Comparison of ENCODE assay signal across 22 cellular contexts in genomic region chr10:126917375-126917774, GRCh38. TPM values are rescaled to one million over a fixed set of nuclear protein-coding genes. Genes with fewer than 3 reads are reported as not detected.
DNase-seq lines count a peak whose midpoint lies in the region; ATAC-seq and TF ChIP-seq lines count a peak whose summit lies in the region.
"Had no signal": no experiment of that assay in that cellular context is flagged by ENCODE, and none has a peak within 500 bp of the region (broad histone marks: within the 10 kb centered on the region; RNA-seq: fewer than 3 reads in every experiment).

No MANE protein-coding gene starts in this region.

- no peak for TF ChIP-seq POLR2A in stomach (IDR thresholded peaks at IDR 0.05)

- H3K4me3 ChIP-seq in SK-N-SH (ENCODE audit: low read depth in 2 of 2, low read length in 1 of 2) (no peak overlapping the region), left lung (no peak overlapping the region), stomach (no peak overlapping the region)
- H3K4me3 ChIP-seq: cardiac muscle cell had no signal

- TF ChIP-seq CTCF in SK-N-SH (IDR thresholded peaks at IDR 0.05) (no peak), left lung (IDR thresholded peaks at IDR 0.05) (no peak), stomach (IDR thresholded peaks at IDR 0.05) (no peak), GM10266 (IDR thresholded peaks at IDR 0.05; ENCODE audit: control insufficient read depth, insufficient read depth, low read depth, missing control alignments) (no peak)

- POLR2A ChIA-PET in SK-N-SH (lab: Yijun Ruan, JAX) = interaction anchor here (0.7 kb wide), 1 partner anchor 480 kb away, joined by 4 read pairs; no protein-coding TSS in a partner anchor

- H3K9ac ChIP-seq in SK-N-SH = no peak overlapping the region

- H3F3A ChIP-seq in SK-N-SH (replicated peaks; ENCODE audit: insufficient read depth) = no peaks in the 10 kb centered on the region

- WGBS in SK-N-SH (ENCODE audit: low lambda C conversion rate) = 81% methylated on average over 5 of the region's 7 CpGs
- WGBS in stomach, 5 donors = 61 to 70% (median 65%) methylated on average over 7 of the region's 7 CpGs

- H3K27ac ChIP-seq in SK-N-SH (ENCODE audit: low read depth in 2 of 2, low read length in 1 of 2) (peak overlapping the region in 1 of 2 experiments; percentile 41; a peak in 1 of 4 replicates), caudate nucleus (ENCODE audit: low read depth, low read length) (peak overlapping the region; percentile 72), left lung (no peak overlapping the region), stomach (no peak overlapping the region)
- H3K27ac ChIP-seq: cardiac muscle cell, epithelial cell of prostate had no signal

- no peaks in the 10 kb centered on the region for H3K9me2 ChIP-seq in SK-N-SH

- TF ChIP-seq RAD21 in SK-N-SH (IDR thresholded peaks at IDR 0.05; ENCODE audit: low read length) = no peak

- no peak for ATAC-seq in SK-N-SH treated with all-trans-retinoic acid at 6 μM for 48 hours
- ATAC-seq in left lung = peak; percentile 70
- no peak for ATAC-seq in HG03175 (IDR thresholded peaks at IDR 0.05; ENCODE audit: unreplicated experiment)
- ATAC-seq: natural killer cell had no signal

- DNase-seq in SK-N-SH = peak; percentile 74
- peak in 10 of 61 donors; percentile 12 to 47 (median 24) for DNase-seq in caudate nucleus (lab: John Stamatoyannopoulos, UW)
- peak in 1 of 2 donors; percentile 59 for DNase-seq in left lung
- DNase-seq in stomach = peak; percentile 49
- DNase-seq in GM10266 (ENCODE audit: extremely low spot score) = no peak
- DNase-seq in GM19240 (ENCODE audit: insufficient read length, low spot score) = no peak
- DNase-seq: activated CD4-positive, alpha-beta T cell treated with anti-CD3 and anti-CD28 coated beads, Interleukin-2, amount 10 ng/mL, durations not matched to agents 7 days and 5 days; activated CD8-positive, alpha-beta memory T cell treated with anti-CD3 and anti-CD28 coated beads, Interleukin-2, amount 50 U/mL, for 4 hours; BE2C; Caco-2; foreskin fibroblast; H7; islet precursor cell; Karpas-422; natural killer cell; NCI-H2081; NCI-H510A; stimulated activated CD4-positive, alpha-beta T cell treated with anti-CD3 and anti-CD28 coated beads, Interleukin-4, amount 100 ng/mL, for 4 hours had no signal

- H2AFZ ChIP-seq in SK-N-SH (ENCODE audit: low read depth) = no peak overlapping the region

- peaks cover 63% of the 10 kb centered on the region for H4K20me1 ChIP-seq in SK-N-SH (ENCODE audit: insufficient read depth)

- TF ChIP-seq EP300 in SK-N-SH (IDR thresholded peaks at IDR 0.05; ENCODE audit: borderline replicate concordance in 1 of 2, low read depth in 1 of 2, low read length in 1 of 2) (no peak), stomach (IDR thresholded peaks at IDR 0.05) (no peak)

- H3K9me3 ChIP-seq in SK-N-SH (no peaks in the 10 kb centered on the region), left lung (peaks cover 0 to 2% of the 10 kb centered on the region in 2 donors), stomach (no peaks in the 10 kb centered on the region)
- H3K9me3 ChIP-seq: BE2C, Caco-2 had no signal

- no peak overlapping the region for H3K4me2 ChIP-seq in SK-N-SH

- peaks cover 4 to 13% of the 10 kb centered on the region in 2 experiments for H3K36me3 ChIP-seq in SK-N-SH (replicated peaks in 1 of 2; ENCODE audit: control insufficient read depth in 1 of 2, insufficient read depth in 2 of 2, low read length in 1 of 2)
- no peaks in the 10 kb centered on the region for H3K36me3 ChIP-seq in left lung
- H3K36me3 ChIP-seq in stomach = peaks cover 0 to 3% (median 0%) of the 10 kb centered on the region in 4 donors
- H3K36me3 ChIP-seq: BE2C, cardiac muscle cell had no signal

- H3K27me3 ChIP-seq in SK-N-SH (ENCODE audit: insufficient read depth) = no peaks in the 10 kb centered on the region
- H3K27me3 ChIP-seq in left lung = no peaks in the 10 kb centered on the region
- no peaks in the 10 kb centered on the region for H3K27me3 ChIP-seq in stomach
- H3K27me3 ChIP-seq: BE2C, cardiac muscle cell had no signal

- peaks cover 0 to 21% of the 10 kb centered on the region in 2 experiments; a peak in 1 of 4 replicates for H3K4me1 ChIP-seq in SK-N-SH (ENCODE audit: control insufficient read depth in 1 of 2, insufficient read depth in 2 of 2, low read depth in 1 of 2, low read length in 1 of 2)
- peaks cover 0 to 3% of the 10 kb centered on the region in 2 donors for H3K4me1 ChIP-seq in left lung
- H3K4me1 ChIP-seq in stomach = peaks cover 0 to 19% (median 16%) of the 10 kb centered on the region in 4 donors
- H3K4me1 ChIP-seq: BE2C, Caco-2 had no signal

- CTCF ChIA-PET in SK-N-SH (lab: Yijun Ruan, JAX) = interaction anchor here (1.6 kb wide), 1 partner anchor 12 kb away, joined by 5 read pairs; no protein-coding TSS in a partner anchor

- H3K79me2 ChIP-seq in SK-N-SH (ENCODE audit: insufficient read depth) = peaks cover 97% of the 10 kb centered on the region

- intact Hi-C loops in left lung (cut with DNase I) (no loop called here), stomach (cut with DNase I; ENCODE audit: low total_unique reads) (no loop called here)

TF ChIP-seq in SK-N-SH, 30 proteins besides CTCF, POLR2A, EP300 and RAD21 (continues in another document):
- TF ChIP-seq TCF12 (IDR thresholded peaks at IDR 0.05) (no peak), SIN3A (IDR thresholded peaks at IDR 0.05; ENCODE audit: borderline replicate concordance, low read depth, low read length) (no peak), FOXM1 (IDR thresholded peaks at IDR 0.05; ENCODE audit: low read depth) (no peak), ELF1 (IDR thresholded peaks at IDR 0.05) (no peak), POLR2AphosphoS5 (IDR thresholded peaks at IDR 0.05; ENCODE audit: low read depth, low read length) (no peak), MEF2A (IDR thresholded peaks at IDR 0.05; ENCODE audit: borderline replicate concordance, low read depth) (no peak), GATA2 (CRISPR knock-in tag; IDR thresholded peaks at IDR 0.05) (no peak), JUND (IDR thresholded peaks at IDR 0.05) (no peak), MXI1 (IDR thresholded peaks at IDR 0.05; ENCODE audit: low read depth, low read length) (no peak)
- TF ChIP-seq, protein P1, sequence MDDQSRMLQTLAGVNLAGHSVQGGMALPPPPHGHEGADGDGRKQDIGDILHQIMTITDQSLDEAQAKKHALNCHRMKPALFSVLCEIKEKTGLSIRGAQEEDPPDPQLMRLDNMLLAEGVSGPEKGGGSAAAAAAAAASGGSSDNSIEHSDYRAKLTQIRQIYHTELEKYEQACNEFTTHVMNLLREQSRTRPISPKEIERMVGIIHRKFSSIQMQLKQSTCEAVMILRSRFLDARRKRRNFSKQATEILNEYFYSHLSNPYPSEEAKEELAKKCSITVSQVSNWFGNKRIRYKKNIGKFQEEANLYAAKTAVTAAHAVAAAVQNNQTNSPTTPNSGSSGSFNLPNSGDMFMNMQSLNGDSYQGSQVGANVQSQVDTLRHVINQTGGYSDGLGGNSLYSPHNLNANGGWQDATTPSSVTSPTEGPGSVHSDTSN (IDR thresholded peaks at IDR 0.05) = no peak
- TF ChIP-seq, protein P2, sequence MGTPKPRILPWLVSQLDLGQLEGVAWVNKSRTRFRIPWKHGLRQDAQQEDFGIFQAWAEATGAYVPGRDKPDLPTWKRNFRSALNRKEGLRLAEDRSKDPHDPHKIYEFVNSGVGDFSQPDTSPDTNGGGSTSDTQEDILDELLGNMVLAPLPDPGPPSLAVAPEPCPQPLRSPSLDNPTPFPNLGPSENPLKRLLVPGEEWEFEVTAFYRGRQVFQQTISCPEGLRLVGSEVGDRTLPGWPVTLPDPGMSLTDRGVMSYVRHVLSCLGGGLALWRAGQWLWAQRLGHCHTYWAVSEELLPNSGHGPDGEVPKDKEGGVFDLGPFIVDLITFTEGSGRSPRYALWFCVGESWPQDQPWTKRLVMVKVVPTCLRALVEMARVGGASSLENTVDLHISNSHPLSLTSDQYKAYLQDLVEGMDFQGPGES (IDR thresholded peaks at IDR 0.05; ENCODE audit: low read depth, low read length) = no peak

TF ChIP-seq in SK-N-SH treated with all-trans-retinoic acid at 6 μM for 48 hours, 23 proteins besides CTCF, POLR2A, EP300 and RAD21 (continues in another document):
- TF ChIP-seq CSRNP3 (CRISPR knock-in tag; IDR thresholded peaks at IDR 0.05) = no peak
- TF ChIP-seq ZNF8 (CRISPR knock-in tag; IDR thresholded peaks at IDR 0.05) = no peak
- no peak for TF ChIP-seq SNAI2 (CRISPR knock-in tag; IDR thresholded peaks at IDR 0.05)
- TF ChIP-seq PPARA (CRISPR knock-in tag; IDR thresholded peaks at IDR 0.05; ENCODE audit: borderline replicate concordance) = no peak
- no peak for TF ChIP-seq ZFP3 (CRISPR knock-in tag; IDR thresholded peaks at IDR 0.05)
- TF ChIP-seq ZC3H10 (CRISPR knock-in tag; IDR thresholded peaks at IDR 0.05) = no peak
- TF ChIP-seq TCF4 (CRISPR knock-in tag; IDR thresholded peaks at IDR 0.05; ENCODE audit: borderline replicate concordance) = no peak

RNA-seq across cellular contexts. Expression of gene DOCK1, which starts 12.1 kb away (rescaled TPM):
- polyA plus RNA-seq in SK-N-SH (2012; rRNA removed) = 15.5 and 15.6 TPM in 2 replicates
- polyA plus RNA-seq in SK-N-SH (2012; cell fraction: cytosol; rRNA removed) = 20.8 and 21.1 TPM in 2 replicates
- polyA plus RNA-seq in SK-N-SH (2012; cell fraction: nucleus; rRNA removed) = 15.1 and 19.9 TPM in 2 replicates
- 10 to 100 TPM; 46.4 to 47.4 TPM for total RNA-seq in left lung
- total RNA-seq in stomach = 100 to 1,000 TPM in 1 of 5 donors, 10 to 100 TPM in 4; 30.0 to 114 (median 40.3) TPM
- 10 to 100 TPM in 2 of 3 donors, 1 to 10 TPM in 1; 8.4 to 15.6 (median 11.1) TPM for polyA plus RNA-seq in stomach

Comparison
In these comparisons a context has a peak if more than half of its experiments do, and no peak if none do; other contexts are left out.
1. DNase-seq: peak in SK-N-SH (single experiment) and stomach (single experiment); none in GM10266 (single experiment) and GM19240 (single experiment).